Comparison of ENCODE assay signal across 8 cellular contexts in genomic region chr5:163458778-163459405, GRCh38. TPM values are rescaled to one million over a fixed set of nuclear protein-coding genes. Genes with fewer than 3 reads are reported as not detected.
DNase-seq lines count a peak whose midpoint lies in the region; ATAC-seq, FAIRE-seq and TF ChIP-seq lines count a peak whose summit lies in the region.

No MANE protein-coding gene starts in this region.

- intact Hi-C loops in A673 (cut with micrococcal nuclease; ENCODE audit: unreplicated experiment): no loop called here

- no peak for ATAC-seq in GM19023 (IDR thresholded peaks at IDR 0.05; ENCODE audit: unreplicated experiment)

- POLR2A ChIA-PET in A673 (lab: Charles Lee; ENCODE audit: low non-redundant PET): no interaction called here

- CTCF ChIA-PET in A673 (lab: Charles Lee): no interaction called here

- H3K9me3 ChIP-seq in A673 (ENCODE audit: low read depth, low read length, poor library complexity, severe bottlenecking) (no peaks in the 10 kb centered on the region), HUES48 (ENCODE audit: control insufficient read depth, insufficient read depth, low read length) (no peaks in the 10 kb centered on the region), mesodermal cell (ENCODE audit: control insufficient read depth, low read length) (no peaks in the 10 kb centered on the region)

- DNase-seq in A673 (ENCODE audit: low spot score): no peak
- DNase-seq in astrocyte of the spinal cord (ENCODE audit: low read depth, low spot score): no peak
- DNase-seq in RCC 7860 (ENCODE audit: low spot score): no peak
- no peak for DNase-seq in ureter (ENCODE audit: low spot score)
- DNase-seq in ecto neural progenitor cell (ENCODE audit: low spot score): no peak

- no TSS peak for BruUV-seq in A673 (replicated peaks; lab: Mats Ljungman, UMichigan)

- H3K4me3 ChIP-seq in A673 (ENCODE audit: low read depth, low read length, poor library complexity, severe bottlenecking) (peak overlapping the region; percentile 84), HUES48 (ENCODE audit: low read depth, low read length) (peak overlapping the region; percentile 84), astrocyte of the spinal cord (ENCODE audit: low read depth, low read length) (peak overlapping the region; percentile 88), mesodermal cell (ENCODE audit: extremely low read depth, insufficient read depth, low read length, poor library complexity, severe bottlenecking) (peak overlapping the region; percentile 65)

- peaks cover 33% of the 10 kb centered on the region for H3K36me3 ChIP-seq in A673 (ENCODE audit: insufficient read depth, low read length, poor library complexity, severe bottlenecking)
- H3K36me3 ChIP-seq in HUES48 (ENCODE audit: control insufficient read depth, insufficient read depth, low read length): peaks cover 33% of the 10 kb centered on the region
- H3K36me3 ChIP-seq in mesodermal cell (ENCODE audit: control insufficient read depth, insufficient read depth, low read length): peaks cover 27% of the 10 kb centered on the region

- in situ Hi-C loops in astrocyte of the spinal cord (cut with HindIII; ENCODE audit: low sequenced_read_pairs): no loop called here

- H3K27me3 ChIP-seq in A673 (replicated peaks; ENCODE audit: insufficient read depth, low read depth, low read length, poor library complexity) (no peaks in the 10 kb centered on the region), HUES48 (ENCODE audit: control insufficient read depth, insufficient read depth, low read length) (no peaks in the 10 kb centered on the region)

- no CpG with 5 or more reads among the region's 6 CpGs for WGBS in mesodermal cell (ENCODE audit: insufficient coverage in 2 of 2), 2 experiments

- no peak for FAIRE-seq in RCC 7860 (lab: Jason Lieb, UNC)

- TF ChIP-seq CTCF in A673 (conservative IDR thresholded peaks at IDR 0.05; ENCODE audit: low read depth, low read length) (no peak), astrocyte of the spinal cord (IDR thresholded peaks at IDR 0.05; ENCODE audit: low read depth, low read length) (no peak)

- H3K4me1 ChIP-seq in A673 (ENCODE audit: insufficient read depth, low read length, poor library complexity, severe bottlenecking) (peaks cover 31% of the 10 kb centered on the region), HUES48 (ENCODE audit: control insufficient read depth, insufficient read depth, low read length) (peaks cover 6% of the 10 kb centered on the region; the same call in 1 of the 2 replicates), mesodermal cell (ENCODE audit: control insufficient read depth, insufficient read depth, low read length, poor library complexity, severe bottlenecking) (peaks cover 2% of the 10 kb centered on the region)

- H3K9ac ChIP-seq in HUES48 (ENCODE audit: low read depth, low read length): peak overlapping the region; percentile 89

- H3K27ac ChIP-seq in A673 (ENCODE audit: low read depth, low read length, poor library complexity, severe bottlenecking) (peak overlapping the region; percentile 100), HUES48 (ENCODE audit: low read depth, low read length) (peak overlapping the region; percentile 100), mesodermal cell (ENCODE audit: low read depth, low read length, severe bottlenecking) (peak overlapping the region; percentile 100)

RNA-seq across cellular contexts. Expression of gene NUDCD2, which starts 1.0 kb away (rescaled TPM):
- total RNA-seq in A673 (2021) (53.2 and 67.2 TPM in 2 replicates), ureter (28.1 TPM)
- 26.1 TPM for polyA plus RNA-seq in mesodermal cell (2013, experiment 1 of 2)
- polyA plus RNA-seq in mesodermal cell (2013, experiment 2 of 2): 33.0 TPM

RNA-seq across cellular contexts. Expression of gene HMMR, which starts 1.5 kb away (rescaled TPM):
- total RNA-seq in A673 (2021) (57.6 and 64.8 TPM in 2 replicates), ureter (0.31 TPM)
- 49.7 TPM for polyA plus RNA-seq in mesodermal cell (2013, experiment 1 of 2)
- polyA plus RNA-seq in mesodermal cell (2013, experiment 2 of 2): 82.2 TPM

RNA-seq across cellular contexts. Expression of gene CCNG1, which starts 21.5 kb away (rescaled TPM):
- total RNA-seq in A673 (2021) (130 and 151 TPM in 2 replicates), ureter (159 TPM)
- 345 TPM for polyA plus RNA-seq in mesodermal cell (2013, experiment 1 of 2)
- 394 TPM for polyA plus RNA-seq in mesodermal cell (2013, experiment 2 of 2)

RNA-seq across cellular contexts. Expression of gene MAT2B, which starts 46.5 kb away (rescaled TPM):
- total RNA-seq in A673 (2021) (49.9 and 50.3 TPM in 2 replicates), ureter (53.5 TPM)
- 49.1 TPM for polyA plus RNA-seq in mesodermal cell (2013, experiment 1 of 2)
- 52.3 TPM for polyA plus RNA-seq in mesodermal cell (2013, experiment 2 of 2)

Comparison
In these comparisons a context has a peak if more than half of its experiments do, and no peak if none do; other contexts are left out.
1. RNA of gene HMMR, which starts 1.5 kb away (total RNA-seq): 57.6 to 64.8 TPM in A673; 0.31 TPM in ureter (single experiment); every median in the first group is over 10 times any median in the second.
2. Peak in every context shown above with its lines, with median percentiles within 50 percentile points of each other: H3K27ac ChIP-seq and H3K4me3 ChIP-seq.